Comparison of ENCODE assay signal across 2 cellular contexts in genomic region chr2:219642465-219643083, GRCh38.
A peak's percentile ranks its signal among the peaks of the same experiment; 100 is the strongest.
TF ChIP-seq lines count a peak whose summit lies in the region.

No MANE protein-coding gene starts in this region.

TF ChIP-seq in IMR-90, 13 proteins besides CTCF, POLR2A, EP300 and RAD21:
- TF ChIP-seq MXI1 (IDR thresholded peaks at IDR 0.05; ENCODE audit: borderline replicate concordance, low read depth, low read length), result peak; percentile 73; the same call in 1 of the 2 replicates
- peak; percentile 87 for TF ChIP-seq MAZ (IDR thresholded peaks at IDR 0.05; ENCODE audit: borderline replicate concordance, low read depth, low read length)
- peak; percentile 98 for TF ChIP-seq CEBPB (IDR thresholded peaks at IDR 0.05; ENCODE audit: low read depth, low read length)
- peak; percentile 19; the same call in 1 of the 2 replicates for TF ChIP-seq FOS (IDR thresholded peaks at IDR 0.05; ENCODE audit: low read depth, low read length)
- TF ChIP-seq USF2 (IDR thresholded peaks at IDR 0.05; ENCODE audit: low read depth, low read length), result peak; percentile 22; the same call in 1 of the 2 replicates
- no peak for TF ChIP-seq ELK1 (IDR thresholded peaks at IDR 0.05; ENCODE audit: borderline replicate concordance, low read depth, low read length)
- TF ChIP-seq RCOR1 (IDR thresholded peaks at IDR 0.05; ENCODE audit: insufficient replicate concordance, low read length), result peak; percentile 10
- peak; percentile 99 for TF ChIP-seq SMC3 (IDR thresholded peaks at IDR 0.05; ENCODE audit: low read depth, low read length)
- no peak for TF ChIP-seq NFE2L2 (IDR thresholded peaks at IDR 0.05; ENCODE audit: low read depth, low read length)
- TF ChIP-seq CHD1 (IDR thresholded peaks at IDR 0.05; ENCODE audit: low read depth, low read length), result no peak
- TF ChIP-seq MAFK (IDR thresholded peaks at IDR 0.05; ENCODE audit: low read depth, low read length), result no peak
- TF ChIP-seq RFX5 (IDR thresholded peaks at IDR 0.05; ENCODE audit: low read depth, low read length), result peak; percentile 90
- TF ChIP-seq BHLHE40 (IDR thresholded peaks at IDR 0.05; ENCODE audit: low read depth, low read length), result no peak

TF ChIP-seq in endothelial cell of umbilical vein, 7 proteins besides CTCF, POLR2A, EP300 and RAD21:
- TF ChIP-seq MAX (IDR thresholded peaks at IDR 0.05; ENCODE audit: insufficient read depth, insufficient read length), result peak; percentile 52
- peak; percentile 21 for TF ChIP-seq POLR2AphosphoS5 (IDR thresholded peaks at IDR 0.05; ENCODE audit: insufficient read depth, low read depth, low read length)
- no peak for TF ChIP-seq GATA2 (IDR thresholded peaks at IDR 0.05; ENCODE audit: insufficient read depth, insufficient read length, low read depth, low read length)
- TF ChIP-seq MYC (IDR thresholded peaks at IDR 0.05; ENCODE audit: low read depth, low read length), result no peak
- no peak for TF ChIP-seq EZH2 (IDR thresholded peaks at IDR 0.05; ENCODE audit: borderline replicate concordance, low read depth, low read length, severe bottlenecking)
